In the genomic region with DNA sequence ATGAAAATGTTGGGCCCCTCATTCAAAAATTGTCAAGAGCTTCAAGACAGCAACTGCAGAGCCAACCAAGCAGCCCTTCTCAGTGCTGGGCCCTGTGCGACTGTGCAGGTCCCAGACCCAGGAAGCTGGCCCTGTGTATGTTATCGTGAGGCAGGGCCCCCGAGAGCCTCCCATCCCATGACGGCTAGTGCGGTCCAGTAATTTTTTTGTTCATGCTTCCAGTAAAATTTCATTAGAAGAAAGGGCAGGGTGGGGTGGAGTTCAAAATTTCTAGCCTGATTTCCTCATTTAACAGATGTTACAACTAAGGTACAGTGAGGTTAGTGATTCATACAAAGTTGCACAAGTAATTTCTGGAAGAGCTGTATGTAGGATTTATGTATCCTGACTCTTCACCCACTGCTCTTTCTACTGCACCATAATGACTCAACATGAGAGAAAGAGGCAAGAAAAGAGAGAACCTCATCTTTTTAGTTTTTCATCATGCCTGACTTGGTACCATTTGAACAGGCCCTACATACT, we compare ENCODE assay signal across 8 cellular contexts.
DNase-seq lines count a peak whose midpoint lies in the region; ATAC-seq and TF ChIP-seq lines count a peak whose summit lies in the region.

No MANE protein-coding gene starts in this region.

- no peaks in the 10 kb centered on the region for H3K9me3 ChIP-seq in ascending aorta
- H3K9me3 ChIP-seq in naive thymus-derived CD4-positive, alpha-beta T cell (ENCODE audit: control insufficient read depth in 2 of 3, low read length in 3 of 3): no peaks in the 10 kb centered on the region

- H3K27me3 Mint-ChIP-seq in activated naive CD4-positive, alpha-beta T cell treated with anti-CD3 and anti-CD28 coated beads, Interleukin-2, amount 10 ng/mL, durations not matched to agents 7 days and 5 days: no peaks in the 10 kb centered on the region
- H3K27me3 Mint-ChIP-seq in naive thymus-derived CD4-positive, alpha-beta T cell: no peaks in the 10 kb centered on the region
- no peaks in the 10 kb centered on the region for H3K27me3 Mint-ChIP-seq in osteocyte (ENCODE audit: unreplicated experiment)

- no peaks in the 10 kb centered on the region for H3K36me3 Mint-ChIP-seq in activated naive CD4-positive, alpha-beta T cell treated with anti-CD3 and anti-CD28 coated beads, Interleukin-2, amount 10 ng/mL, durations not matched to agents 7 days and 5 days
- H3K36me3 Mint-ChIP-seq in naive thymus-derived CD4-positive, alpha-beta T cell: peaks cover 0 to 6% (median 0%) of the 10 kb centered on the region in 5 donors
- H3K36me3 Mint-ChIP-seq in osteocyte (ENCODE audit: unreplicated experiment): peaks cover 55% of the 10 kb centered on the region

- CTCF ChIA-PET in activated naive CD4-positive, alpha-beta T cell treated with anti-CD3 and anti-CD28 coated beads, Interleukin-2, amount 10 ng/mL, durations not matched to agents 7 days and 5 days (lab: Charles Lee): no interaction called here
- CTCF ChIA-PET in naive thymus-derived CD4-positive, alpha-beta T cell (lab: Charles Lee): no interaction called here

- POLR2A ChIA-PET in naive thymus-derived CD4-positive, alpha-beta T cell (lab: Charles Lee): no interaction called here

- peaks cover 3% of the 10 kb centered on the region for H3K9me3 Mint-ChIP-seq in activated naive CD4-positive, alpha-beta T cell treated with anti-CD3 and anti-CD28 coated beads, Interleukin-2, amount 10 ng/mL, durations not matched to agents 7 days and 5 days
- H3K9me3 Mint-ChIP-seq in naive thymus-derived CD4-positive, alpha-beta T cell: peaks cover 0 to 6% (median 0%) of the 10 kb centered on the region in 11 donors
- peaks cover 4% of the 10 kb centered on the region for H3K9me3 Mint-ChIP-seq in osteocyte (ENCODE audit: unreplicated experiment)

- peak; percentile 85 for ATAC-seq in HG03442 (IDR thresholded peaks at IDR 0.05; ENCODE audit: unreplicated experiment)
- peak; percentile 80 for ATAC-seq in naive thymus-derived CD4-positive, alpha-beta T cell
- no peak for ATAC-seq in GM21515 (IDR thresholded peaks at IDR 0.05; ENCODE audit: unreplicated experiment)

- H3K4me1 ChIP-seq in ascending aorta: no peaks in the 10 kb centered on the region
- no peaks in the 10 kb centered on the region for H3K4me1 ChIP-seq in naive thymus-derived CD4-positive, alpha-beta T cell (ENCODE audit: control insufficient read depth in 2 of 2, insufficient read depth in 2 of 2, low read length in 2 of 2)

- H3K27me3 ChIP-seq in ascending aorta: no peaks in the 10 kb centered on the region
- no peaks in the 10 kb centered on the region for H3K27me3 ChIP-seq in naive thymus-derived CD4-positive, alpha-beta T cell (ENCODE audit: control insufficient read depth in 2 of 2, insufficient read depth in 2 of 2, low read length in 2 of 2)

- TF ChIP-seq CTCF in ascending aorta (IDR thresholded peaks at IDR 0.05): no peak
- TF ChIP-seq CTCF in osteocyte (IDR thresholded peaks at IDR 0.05): no peak

- H3K4me3 ChIP-seq in ascending aorta: no peak overlapping the region
- no peak overlapping the region for H3K4me3 ChIP-seq in naive thymus-derived CD4-positive, alpha-beta T cell (ENCODE audit: low read length)

- intact Hi-C loops in ascending aorta (cut with DNase I): no loop called here
- intact Hi-C loops in naive thymus-derived CD4-positive, alpha-beta T cell (cut with micrococcal nuclease): no loop called here

- H3K4me1 Mint-ChIP-seq in activated naive CD4-positive, alpha-beta T cell treated with anti-CD3 and anti-CD28 coated beads, Interleukin-2, amount 10 ng/mL, durations not matched to agents 7 days and 5 days: no peaks in the 10 kb centered on the region
- H3K4me1 Mint-ChIP-seq in naive thymus-derived CD4-positive, alpha-beta T cell: peaks cover 0 to 7% (median 0%) of the 10 kb centered on the region in 7 donors
- peaks cover 5% of the 10 kb centered on the region for H3K4me1 Mint-ChIP-seq in osteocyte (ENCODE audit: unreplicated experiment)

- DNase-seq in activated naive CD4-positive, alpha-beta T cell treated with Interleukin-2 at 50 U/mL for 16 hours: peak; percentile 19
- DNase-seq in activated naive CD4-positive, alpha-beta T cell treated with anti-CD3 and anti-CD28 coated beads, Interleukin-2, amount 10 ng/mL, durations not matched to agents 7 days and 5 days: no peak
- DNase-seq in ascending aorta (ENCODE audit: low spot score in 2 of 2) (no peak), osteocyte (ENCODE audit: extremely low spot score, unreplicated experiment) (no peak), mesenteric fat pad (ENCODE audit: low spot score) (no peak)
- peak in 1 of 9 donors; percentile 23 for DNase-seq in naive thymus-derived CD4-positive, alpha-beta T cell

- H3K27ac Mint-ChIP-seq in activated naive CD4-positive, alpha-beta T cell treated with anti-CD3 and anti-CD28 coated beads, Interleukin-2, amount 10 ng/mL, durations not matched to agents 7 days and 5 days: no peak overlapping the region
- H3K27ac Mint-ChIP-seq in naive thymus-derived CD4-positive, alpha-beta T cell: no peak overlapping the region
- H3K27ac Mint-ChIP-seq in osteocyte (ENCODE audit: unreplicated experiment): no peak overlapping the region

- peaks cover 4 to 8% of the 10 kb centered on the region in 2 donors for H3K36me3 ChIP-seq in ascending aorta
- no peaks in the 10 kb centered on the region for H3K36me3 ChIP-seq in naive thymus-derived CD4-positive, alpha-beta T cell (ENCODE audit: control insufficient read depth in 2 of 3, insufficient read depth in 3 of 3, low read length in 3 of 3)

- H3K4me3 Mint-ChIP-seq in activated naive CD4-positive, alpha-beta T cell treated with anti-CD3 and anti-CD28 coated beads, Interleukin-2, amount 10 ng/mL, durations not matched to agents 7 days and 5 days: no peak overlapping the region
- H3K4me3 Mint-ChIP-seq in naive thymus-derived CD4-positive, alpha-beta T cell: no peak overlapping the region
- H3K4me3 Mint-ChIP-seq in osteocyte (ENCODE audit: unreplicated experiment): no peak overlapping the region

- peak overlapping the region; percentile 39 to 51 for H3K27ac ChIP-seq in ascending aorta
- H3K27ac ChIP-seq in naive thymus-derived CD4-positive, alpha-beta T cell (ENCODE audit: low read depth, low read length): no peak overlapping the region
